ENCODE assay signal across 9 cellular contexts in the genomic region with DNA sequence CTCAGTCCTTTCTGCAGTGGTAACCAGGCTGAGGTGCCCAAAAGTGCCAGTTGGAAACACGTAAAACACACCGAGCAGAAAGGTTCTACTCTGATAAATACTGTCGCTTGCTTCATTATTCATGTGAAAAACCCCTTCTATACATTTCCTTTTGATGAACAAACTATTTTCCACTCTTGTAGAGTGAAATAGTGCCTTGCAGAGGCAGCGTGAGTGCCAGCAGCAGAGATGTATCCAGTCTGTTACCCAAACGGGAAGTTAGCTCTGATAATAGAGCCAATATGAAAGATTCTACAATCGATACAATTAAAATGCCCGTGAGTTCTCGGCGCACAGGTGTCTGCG. TPM values are rescaled to one million over a fixed set of nuclear protein-coding genes. Genes with fewer than 3 reads are reported as not detected.
DNase-seq lines count a peak whose midpoint lies in the region; ATAC-seq and TF ChIP-seq lines count a peak whose summit lies in the region.
"Had no signal": no experiment of that assay in that cellular context is flagged by ENCODE, and none has a peak within 500 bp of the region (broad histone marks: within the 10 kb centered on the region; RNA-seq: fewer than 3 reads in every experiment).

No MANE protein-coding gene starts in this region.

- H3K36me3 Mint-ChIP-seq in activated CD4-positive, alpha-beta memory T cell treated with anti-CD3 and anti-CD28 coated beads, Interleukin-2, amount 10 ng/mL, durations not matched to agents 7 days and 5 days (ENCODE audit: low read depth) = peaks cover 4% of the 10 kb centered on the region

- H3K9me3 ChIP-seq in HEK293 (ENCODE audit: control insufficient read depth, insufficient read depth, low read depth, low read length) (no peaks in the 10 kb centered on the region), skeletal muscle satellite cell (replicated peaks; ENCODE audit: low read length) (no peaks in the 10 kb centered on the region)

- H3K4me1 Mint-ChIP-seq in activated CD4-positive, alpha-beta memory T cell treated with anti-CD3 and anti-CD28 coated beads, Interleukin-2, amount 10 ng/mL, durations not matched to agents 7 days and 5 days = peaks cover 10% of the 10 kb centered on the region

- no peaks in the 10 kb centered on the region for H3K9me3 Mint-ChIP-seq in activated CD4-positive, alpha-beta memory T cell treated with anti-CD3 and anti-CD28 coated beads, Interleukin-2, amount 10 ng/mL, durations not matched to agents 7 days and 5 days

- peak overlapping the region; percentile 4 for H3K9ac ChIP-seq in skeletal muscle satellite cell (ENCODE audit: low read depth, low read length)

- H3K27me3 ChIP-seq in skeletal muscle satellite cell (ENCODE audit: control insufficient read depth, insufficient read depth, low read length) = peaks cover 16% of the 10 kb centered on the region

- no peak for TF ChIP-seq CTCF in HEK293 (tag by site-specific recombination; IDR thresholded peaks at IDR 0.05)

- peaks cover 55% of the 10 kb centered on the region for H3K27me3 Mint-ChIP-seq in activated CD4-positive, alpha-beta memory T cell treated with anti-CD3 and anti-CD28 coated beads, Interleukin-2, amount 10 ng/mL, durations not matched to agents 7 days and 5 days

- no peak for ATAC-seq in left colon
- ATAC-seq in HG03280 (IDR thresholded peaks at IDR 0.05; ENCODE audit: unreplicated experiment) = no peak
- ATAC-seq in HG02623 (IDR thresholded peaks at IDR 0.05; ENCODE audit: unreplicated experiment) = no peak

- DNase-seq in activated CD4-positive, alpha-beta memory T cell treated with anti-CD3 and anti-CD28 coated beads, Interleukin-2, amount 10 ng/mL, durations not matched to agents 7 days and 5 days = no peak
- no peak for DNase-seq in left colon
- DNase-seq in midbrain (lab: John Stamatoyannopoulos, UW) = no peak

- no peaks in the 10 kb centered on the region for H3K36me3 ChIP-seq in HEK293 (ENCODE audit: control insufficient read depth in 2 of 2, insufficient read depth in 1 of 2, low read length in 2 of 2)
- H3K36me3 ChIP-seq in skeletal muscle satellite cell (ENCODE audit: insufficient read depth, low read length) = no peaks in the 10 kb centered on the region

- no peak overlapping the region for H3K27ac Mint-ChIP-seq in activated CD4-positive, alpha-beta memory T cell treated with anti-CD3 and anti-CD28 coated beads, Interleukin-2, amount 10 ng/mL, durations not matched to agents 7 days and 5 days

- H3K4me3 ChIP-seq in HEK293 (ENCODE audit: low read depth, low read length) = peak overlapping the region; percentile 39; the same call in 1 of the 2 replicates
- H3K4me3 ChIP-seq in iPS-11a (ENCODE audit: low read depth, low read length) = peak overlapping the region; percentile 69
- peak overlapping the region; percentile 61 for H3K4me3 ChIP-seq in skeletal muscle satellite cell (ENCODE audit: low read length)

- peak overlapping the region; percentile 77 for H3K4me2 ChIP-seq in skeletal muscle satellite cell (ENCODE audit: low read length)

- H3K4me1 ChIP-seq in HEK293 (ENCODE audit: control insufficient read depth, insufficient read depth, low read length) (no peaks in the 10 kb centered on the region), skeletal muscle satellite cell (ENCODE audit: control insufficient read depth, insufficient read depth, low read length) (peaks cover 17% of the 10 kb centered on the region)

- CTCF ChIA-PET in HEK293 (lab: Yijun Ruan, JAX) = interaction anchor here (0.6 to 0.8 kb wide), 2 partner anchors 43 to 291 kb away, joined by 3 to 5 read pairs; no protein-coding TSS in a partner anchor
- CTCF ChIA-PET in activated CD4-positive, alpha-beta memory T cell treated with anti-CD3 and anti-CD28 coated beads, Interleukin-2, amount 10 ng/mL, durations not matched to agents 7 days and 5 days (lab: Charles Lee) = interaction anchor here (1.3 kb wide), 1 partner anchor 122 kb away, joined by 3 read pairs; a partner anchor contains a TSS

- H3K4me3 Mint-ChIP-seq in activated CD4-positive, alpha-beta memory T cell treated with anti-CD3 and anti-CD28 coated beads, Interleukin-2, amount 10 ng/mL, durations not matched to agents 7 days and 5 days = peak overlapping the region; percentile 79

- H3K27ac ChIP-seq in HEK293 (ENCODE audit: extremely low read depth, low read depth, low read length) = no peak overlapping the region

- POLR2A ChIA-PET in HEK293 (lab: Yijun Ruan, JAX) = no interaction called here
- POLR2A ChIA-PET in activated CD4-positive, alpha-beta memory T cell treated with anti-CD3 and anti-CD28 coated beads, Interleukin-2, amount 10 ng/mL, durations not matched to agents 7 days and 5 days (lab: Charles Lee) = interaction anchor here (0.9 kb wide), 1 partner anchor 87 kb away, joined by 3 read pairs; no protein-coding TSS in a partner anchor

- intact Hi-C loops in left colon (cut with DNase I, micrococcal nuclease) = no loop called here

TF ChIP-seq in HEK293, 187 proteins besides CTCF, POLR2A, EP300 and RAD21:
- TF ChIP-seq ZSCAN30 (tag by site-specific recombination; IDR thresholded peaks at IDR 0.05) (no peak), ZNF677 (tag by site-specific recombination; IDR thresholded peaks at IDR 0.05) (no peak), ZNF366 (tag by site-specific recombination; conservative IDR thresholded peaks at IDR 0.05) (no peak), ZEB2 (tag by site-specific recombination; IDR thresholded peaks at IDR 0.05) (no peak), HOXA7 (CRISPR knock-in tag; IDR thresholded peaks at IDR 0.05; ENCODE audit: borderline replicate concordance) (no peak), ZNF202 (tag by site-specific recombination; IDR thresholded peaks at IDR 0.05; ENCODE audit: borderline replicate concordance) (no peak), ZNF112 (tag by site-specific recombination; IDR thresholded peaks at IDR 0.05) (no peak), ZNF23 (tag by site-specific recombination; IDR thresholded peaks at IDR 0.05; ENCODE audit: borderline replicate concordance) (no peak), ZNF664 (tag by site-specific recombination; IDR thresholded peaks at IDR 0.05) (no peak), ZNF184 (tag by site-specific recombination; IDR thresholded peaks at IDR 0.05) (no peak), ZNF221 (tag by site-specific recombination; IDR thresholded peaks at IDR 0.05; ENCODE audit: borderline replicate concordance) (no peak), ZBTB21 (tag by site-specific recombination; IDR thresholded peaks at IDR 0.05) (no peak), ZNF610 (tag by site-specific recombination; IDR thresholded peaks at IDR 0.05; ENCODE audit: borderline replicate concordance) (no peak), ZNF311 (tag by site-specific recombination; IDR thresholded peaks at IDR 0.05; ENCODE audit: borderline replicate concordance) (no peak), ZNF394 (tag by site-specific recombination; IDR thresholded peaks at IDR 0.05; ENCODE audit: borderline replicate concordance) (no peak), ZNF843 (tag by site-specific recombination; IDR thresholded peaks at IDR 0.05) (no peak), ZNF404 (tag by site-specific recombination; IDR thresholded peaks at IDR 0.05) (no peak)
- TF ChIP-seq, protein P1, sequence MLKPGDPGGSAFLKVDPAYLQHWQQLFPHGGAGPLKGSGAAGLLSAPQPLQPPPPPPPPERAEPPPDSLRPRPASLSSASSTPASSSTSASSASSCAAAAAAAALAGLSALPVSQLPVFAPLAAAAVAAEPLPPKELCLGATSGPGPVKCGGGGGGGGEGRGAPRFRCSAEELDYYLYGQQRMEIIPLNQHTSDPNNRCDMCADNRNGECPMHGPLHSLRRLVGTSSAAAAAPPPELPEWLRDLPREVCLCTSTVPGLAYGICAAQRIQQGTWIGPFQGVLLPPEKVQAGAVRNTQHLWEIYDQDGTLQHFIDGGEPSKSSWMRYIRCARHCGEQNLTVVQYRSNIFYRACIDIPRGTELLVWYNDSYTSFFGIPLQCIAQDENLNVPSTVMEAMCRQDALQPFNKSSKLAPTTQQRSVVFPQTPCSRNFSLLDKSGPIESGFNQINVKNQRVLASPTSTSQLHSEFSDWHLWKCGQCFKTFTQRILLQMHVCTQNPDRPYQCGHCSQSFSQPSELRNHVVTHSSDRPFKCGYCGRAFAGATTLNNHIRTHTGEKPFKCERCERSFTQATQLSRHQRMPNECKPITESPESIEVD (tag by site-specific recombination; IDR thresholded peaks at IDR 0.05) = no peak

RNA-seq across cellular contexts. Expression of a gene that starts 1.5 kb away (rescaled TPM):
- total RNA-seq in activated CD4-positive, alpha-beta memory T cell treated with anti-CD3 and anti-CD28 coated beads, Interleukin-2, amount 10 ng/mL, durations not matched to agents 7 days and 5 days = under 1 TPM; 0.53 to 0.65 TPM
- total RNA-seq in skeletal muscle satellite cell (2012; rRNA removed) = 1.0 and 1.3 TPM in 2 replicates
- 1 to 10 TPM; 3.0 to 5.6 TPM for total RNA-seq in left colon

RNA-seq across cellular contexts. Expression of a gene that starts 31.7 kb away (rescaled TPM):
- total RNA-seq in activated CD4-positive, alpha-beta memory T cell treated with anti-CD3 and anti-CD28 coated beads, Interleukin-2, amount 10 ng/mL, durations not matched to agents 7 days and 5 days = not detected
- not detected in 2 replicates for total RNA-seq in skeletal muscle satellite cell (2012; rRNA removed)
- not detected for total RNA-seq in left colon
- total RNA-seq: renal cortical epithelial cell had no signal

RNA-seq across cellular contexts. Expression of a gene that starts 35.5 kb away (rescaled TPM):
- total RNA-seq in activated CD4-positive, alpha-beta memory T cell treated with anti-CD3 and anti-CD28 coated beads, Interleukin-2, amount 10 ng/mL, durations not matched to agents 7 days and 5 days = 10 to 100 TPM; 48.2 to 48.7 TPM
- total RNA-seq in skeletal muscle satellite cell (2012; rRNA removed) = 126 and 129 TPM in 2 replicates
- 10 to 100 TPM; 49.5 to 58.5 TPM for total RNA-seq in left colon
